Comparison of ENCODE assay signal across 16 cellular contexts in genomic region chr14:104758981-104759975, GRCh38.
"Had no signal": no experiment of that assay in that cellular context is flagged by ENCODE, and none has a peak within 500 bp of the region (broad histone marks: within the 10 kb centered on the region; RNA-seq: fewer than 3 reads in every experiment).

No MANE protein-coding gene starts in this region.

- H3K9me3 ChIP-seq: esophagus muscularis mucosa, left lung, sigmoid colon, thyroid gland had no signal

- H3K9me3 Mint-ChIP-seq: activated CD4-positive, alpha-beta T cell treated with anti-CD3 and anti-CD28 coated beads, Interleukin-2, amount 10 ng/mL, durations not matched to agents 7 days and 5 days; natural killer cell treated with Interleukin-12 subunit alpha and Interleukin-12 subunit beta and Interleukin-15 and Interleukin-18, amount 100 ng/mL, for 72 hours had no signal

- H3K4me2 ChIP-seq: hepatocyte had no signal

- H3K4me3 ChIP-seq: cardiac muscle cell, esophagus muscularis mucosa, hepatocyte, left lung, sigmoid colon, thyroid gland had no signal

- H2AFZ ChIP-seq: hepatocyte had no signal

- DNase-seq: activated CD4-positive, alpha-beta T cell treated with anti-CD3 and anti-CD28 coated beads, Interleukin-2, amount 10 ng/mL, durations not matched to agents 7 days and 5 days; activated naive CD4-positive, alpha-beta T cell treated with Interleukin-2 at 50 U/mL for 16 hours; activated T-cell treated with anti-CD3 and anti-CD28 coated beads for 4 hours; islet precursor cell; sigmoid colon; stimulated activated CD4-positive, alpha-beta T cell treated with anti-CD3 and anti-CD28 coated beads, Interleukin-1b, Interleukin-23, amount 100 ng/mL, for 48 hours; SW 1271; T-helper 9 cell; thyroid gland had no signal

- FAIRE-seq: urothelium cell line had no signal

- H3K27ac Mint-ChIP-seq: memory B cell; natural killer cell treated with Interleukin-12 subunit alpha and Interleukin-12 subunit beta and Interleukin-15 and Interleukin-18, amount 100 ng/mL, for 72 hours had no signal

- ATAC-seq: left lung; natural killer cell treated with Interleukin-12 subunit alpha and Interleukin-12 subunit beta and Interleukin-15 and Interleukin-18, amount 100 ng/mL, for 72 hours had no signal

- H3K36me3 Mint-ChIP-seq: natural killer cell treated with Interleukin-12 subunit alpha and Interleukin-12 subunit beta and Interleukin-15 and Interleukin-18, amount 100 ng/mL, for 72 hours had no signal

- H3K27ac ChIP-seq: cardiac muscle cell, hepatocyte, left lung, sigmoid colon, thyroid gland had no signal

- H3K27me3 Mint-ChIP-seq: activated CD4-positive, alpha-beta T cell treated with anti-CD3 and anti-CD28 coated beads, Interleukin-2, amount 10 ng/mL, durations not matched to agents 7 days and 5 days; memory B cell; natural killer cell treated with Interleukin-12 subunit alpha and Interleukin-12 subunit beta and Interleukin-15 and Interleukin-18, amount 100 ng/mL, for 72 hours had no signal

- H3K27me3 ChIP-seq: cardiac muscle cell, esophagus muscularis mucosa, hepatocyte, left lung, sigmoid colon, thyroid gland had no signal

- H3K4me3 Mint-ChIP-seq: activated CD4-positive, alpha-beta T cell treated with anti-CD3 and anti-CD28 coated beads, Interleukin-2, amount 10 ng/mL, durations not matched to agents 7 days and 5 days; memory B cell; natural killer cell treated with Interleukin-12 subunit alpha and Interleukin-12 subunit beta and Interleukin-15 and Interleukin-18, amount 100 ng/mL, for 72 hours had no signal
